In the genomic region with DNA sequence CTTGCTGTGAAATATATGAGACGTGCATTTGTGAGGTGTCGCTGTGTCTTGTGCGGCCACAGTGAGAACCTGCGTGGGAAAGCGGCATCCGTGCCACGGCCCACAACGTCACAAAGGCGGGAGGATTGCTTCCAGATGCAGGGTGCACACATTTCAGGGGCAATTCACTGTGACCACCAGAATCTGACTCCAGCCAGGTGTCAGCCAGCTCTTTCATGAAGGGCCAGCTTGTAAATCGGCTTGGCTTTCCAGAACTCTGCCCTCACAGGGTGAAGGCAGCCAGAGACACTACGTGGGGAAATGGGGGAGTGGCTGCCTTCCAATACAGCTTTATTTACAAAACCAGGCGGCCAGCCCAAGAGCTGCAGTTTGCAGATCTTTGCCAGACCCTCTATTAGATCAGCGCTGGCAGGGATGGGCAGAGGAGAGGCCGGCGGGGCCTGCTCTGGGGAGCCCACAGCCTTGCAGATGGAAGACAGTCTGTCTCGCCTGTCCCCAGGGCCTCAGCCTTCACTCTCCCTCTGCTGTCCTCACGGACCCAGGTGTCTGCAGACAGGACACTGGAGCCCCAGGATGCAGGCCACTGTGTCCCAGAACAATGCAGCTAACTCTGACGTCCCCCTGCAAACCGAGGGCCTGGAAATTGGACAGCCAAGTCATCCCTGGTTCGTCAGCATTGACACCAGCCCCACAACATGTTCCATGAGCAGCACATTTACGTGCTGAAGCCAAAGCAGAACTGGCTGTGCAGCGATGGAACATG, we compare ENCODE assay signal across 1 cellular context.
TF ChIP-seq lines count a peak whose summit lies in the region.

No MANE protein-coding gene starts in this region.

TF ChIP-seq in GM23338, 12 proteins besides CTCF, POLR2A, EP300 and RAD21 (continued from another document):
- TF ChIP-seq, protein P1, sequence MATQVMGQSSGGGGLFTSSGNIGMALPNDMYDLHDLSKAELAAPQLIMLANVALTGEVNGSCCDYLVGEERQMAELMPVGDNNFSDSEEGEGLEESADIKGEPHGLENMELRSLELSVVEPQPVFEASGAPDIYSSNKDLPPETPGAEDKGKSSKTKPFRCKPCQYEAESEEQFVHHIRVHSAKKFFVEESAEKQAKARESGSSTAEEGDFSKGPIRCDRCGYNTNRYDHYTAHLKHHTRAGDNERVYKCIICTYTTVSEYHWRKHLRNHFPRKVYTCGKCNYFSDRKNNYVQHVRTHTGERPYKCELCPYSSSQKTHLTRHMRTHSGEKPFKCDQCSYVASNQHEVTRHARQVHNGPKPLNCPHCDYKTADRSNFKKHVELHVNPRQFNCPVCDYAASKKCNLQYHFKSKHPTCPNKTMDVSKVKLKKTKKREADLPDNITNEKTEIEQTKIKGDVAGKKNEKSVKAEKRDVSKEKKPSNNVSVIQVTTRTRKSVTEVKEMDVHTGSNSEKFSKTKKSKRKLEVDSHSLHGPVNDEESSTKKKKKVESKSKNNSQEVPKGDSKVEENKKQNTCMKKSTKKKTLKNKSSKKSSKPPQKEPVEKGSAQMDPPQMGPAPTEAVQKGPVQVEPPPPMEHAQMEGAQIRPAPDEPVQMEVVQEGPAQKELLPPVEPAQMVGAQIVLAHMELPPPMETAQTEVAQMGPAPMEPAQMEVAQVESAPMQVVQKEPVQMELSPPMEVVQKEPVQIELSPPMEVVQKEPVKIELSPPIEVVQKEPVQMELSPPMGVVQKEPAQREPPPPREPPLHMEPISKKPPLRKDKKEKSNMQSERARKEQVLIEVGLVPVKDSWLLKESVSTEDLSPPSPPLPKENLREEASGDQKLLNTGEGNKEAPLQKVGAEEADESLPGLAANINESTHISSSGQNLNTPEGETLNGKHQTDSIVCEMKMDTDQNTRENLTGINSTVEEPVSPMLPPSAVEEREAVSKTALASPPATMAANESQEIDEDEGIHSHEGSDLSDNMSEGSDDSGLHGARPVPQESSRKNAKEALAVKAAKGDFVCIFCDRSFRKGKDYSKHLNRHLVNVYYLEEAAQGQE (IDR thresholded peaks at IDR 0.05; ENCODE audit: unreplicated experiment): no peak
- no peak for TF ChIP-seq CREB1 (CRISPR knock-in tag; IDR thresholded peaks at IDR 0.05; ENCODE audit: low read depth)
- TF ChIP-seq ZNF331 (CRISPR knock-in tag; IDR thresholded peaks at IDR 0.05; ENCODE audit: low read depth): no peak
- TF ChIP-seq POLR2AphosphoS5 (IDR thresholded peaks at IDR 0.05; ENCODE audit: low read depth): no peak
- no peak for TF ChIP-seq JUNB (IDR thresholded peaks at IDR 0.05; ENCODE audit: unreplicated experiment)
- TF ChIP-seq, protein P2, sequence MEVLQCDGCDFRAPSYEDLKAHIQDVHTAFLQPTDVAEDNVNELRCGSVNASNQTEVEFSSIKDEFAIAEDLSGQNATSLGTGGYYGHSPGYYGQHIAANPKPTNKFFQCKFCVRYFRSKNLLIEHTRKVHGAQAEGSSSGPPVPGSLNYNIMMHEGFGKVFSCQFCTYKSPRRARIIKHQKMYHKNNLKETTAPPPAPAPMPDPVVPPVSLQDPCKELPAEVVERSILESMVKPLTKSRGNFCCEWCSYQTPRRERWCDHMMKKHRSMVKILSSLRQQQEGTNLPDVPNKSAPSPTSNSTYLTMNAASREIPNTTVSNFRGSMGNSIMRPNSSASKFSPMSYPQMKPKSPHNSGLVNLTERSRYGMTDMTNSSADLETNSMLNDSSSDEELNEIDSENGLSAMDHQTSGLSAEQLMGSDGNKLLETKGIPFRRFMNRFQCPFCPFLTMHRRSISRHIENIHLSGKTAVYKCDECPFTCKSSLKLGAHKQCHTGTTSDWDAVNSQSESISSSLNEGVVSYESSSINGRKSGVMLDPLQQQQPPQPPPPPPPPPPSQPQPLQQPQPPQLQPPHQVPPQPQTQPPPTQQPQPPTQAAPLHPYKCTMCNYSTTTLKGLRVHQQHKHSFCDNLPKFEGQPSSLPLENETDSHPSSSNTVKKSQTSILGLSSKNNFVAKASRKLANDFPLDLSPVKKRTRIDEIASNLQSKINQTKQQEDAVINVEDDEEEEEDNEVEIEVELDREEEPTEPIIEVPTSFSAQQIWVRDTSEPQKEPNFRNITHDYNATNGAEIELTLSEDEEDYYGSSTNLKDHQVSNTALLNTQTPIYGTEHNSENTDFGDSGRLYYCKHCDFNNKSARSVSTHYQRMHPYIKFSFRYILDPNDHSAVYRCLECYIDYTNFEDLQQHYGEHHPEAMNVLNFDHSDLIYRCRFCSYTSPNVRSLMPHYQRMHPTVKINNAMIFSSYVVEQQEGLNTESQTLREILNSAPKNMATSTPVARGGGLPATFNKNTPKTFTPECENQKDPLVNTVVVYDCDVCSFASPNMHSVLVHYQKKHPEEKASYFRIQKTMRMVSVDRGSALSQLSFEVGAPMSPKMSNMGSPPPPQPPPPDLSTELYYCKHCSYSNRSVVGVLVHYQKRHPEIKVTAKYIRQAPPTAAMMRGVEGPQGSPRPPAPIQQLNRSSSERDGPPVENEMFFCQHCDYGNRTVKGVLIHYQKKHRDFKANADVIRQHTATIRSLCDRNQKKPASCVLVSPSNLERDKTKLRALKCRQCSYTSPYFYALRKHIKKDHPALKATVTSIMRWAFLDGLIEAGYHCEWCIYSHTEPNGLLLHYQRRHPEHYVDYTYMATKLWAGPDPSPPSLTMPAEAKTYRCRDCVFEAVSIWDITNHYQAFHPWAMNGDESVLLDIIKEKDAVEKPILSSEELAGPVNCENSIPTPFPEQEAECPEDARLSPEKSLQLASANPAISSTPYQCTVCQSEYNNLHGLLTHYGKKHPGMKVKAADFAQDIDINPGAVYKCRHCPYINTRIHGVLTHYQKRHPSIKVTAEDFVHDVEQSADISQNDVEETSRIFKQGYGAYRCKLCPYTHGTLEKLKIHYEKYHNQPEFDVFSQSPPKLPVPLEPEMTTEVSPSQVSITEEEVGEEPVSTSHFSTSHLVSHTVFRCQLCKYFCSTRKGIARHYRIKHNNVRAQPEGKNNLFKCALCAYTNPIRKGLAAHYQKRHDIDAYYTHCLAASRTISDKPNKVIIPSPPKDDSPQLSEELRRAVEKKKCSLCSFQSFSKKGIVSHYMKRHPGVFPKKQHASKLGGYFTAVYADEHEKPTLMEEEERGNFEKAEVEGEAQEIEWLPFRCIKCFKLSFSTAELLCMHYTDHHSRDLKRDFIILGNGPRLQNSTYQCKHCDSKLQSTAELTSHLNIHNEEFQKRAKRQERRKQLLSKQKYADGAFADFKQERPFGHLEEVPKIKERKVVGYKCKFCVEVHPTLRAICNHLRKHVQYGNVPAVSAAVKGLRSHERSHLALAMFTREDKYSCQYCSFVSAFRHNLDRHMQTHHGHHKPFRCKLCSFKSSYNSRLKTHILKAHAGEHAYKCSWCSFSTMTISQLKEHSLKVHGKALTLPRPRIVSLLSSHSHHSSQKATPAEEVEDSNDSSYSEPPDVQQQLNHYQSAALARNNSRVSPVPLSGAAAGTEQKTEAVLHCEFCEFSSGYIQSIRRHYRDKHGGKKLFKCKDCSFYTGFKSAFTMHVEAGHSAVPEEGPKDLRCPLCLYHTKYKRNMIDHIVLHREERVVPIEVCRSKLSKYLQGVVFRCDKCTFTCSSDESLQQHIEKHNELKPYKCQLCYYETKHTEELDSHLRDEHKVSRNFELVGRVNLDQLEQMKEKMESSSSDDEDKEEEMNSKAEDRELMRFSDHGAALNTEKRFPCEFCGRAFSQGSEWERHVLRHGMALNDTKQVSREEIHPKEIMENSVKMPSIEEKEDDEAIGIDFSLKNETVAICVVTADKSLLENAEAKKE (CRISPR knock-in tag; IDR thresholded peaks at IDR 0.05): no peak
TF ChIP-seq in GM23338: peak in this region for 0.
